Comparison of ENCODE assay signal across 17 cellular contexts in genomic region chr7:95777266-95777665, GRCh38. TPM values are rescaled to one million over a fixed set of nuclear protein-coding genes. Genes with fewer than 3 reads are reported as not detected.
"Had no signal": no experiment of that assay in that cellular context is flagged by ENCODE, and none has a peak within 500 bp of the region (broad histone marks: within the 10 kb centered on the region; RNA-seq: fewer than 3 reads in every experiment).

No MANE protein-coding gene starts in this region.

- H3K36me3 ChIP-seq: esophagus squamous epithelium had no signal

- H3K9me3 ChIP-seq: esophagus squamous epithelium had no signal

- H3K27me3 ChIP-seq: body of pancreas had no signal

- H3K4me3 ChIP-seq: body of pancreas, esophagus squamous epithelium, lung, skin epidermis had no signal

- ATAC-seq: activated CD8-positive, alpha-beta T cell treated with anti-CD3 and anti-CD28 coated beads, Interleukin-2, amount 10 ng/mL, durations not matched to agents 7 days and 5 days; body of pancreas; left lobe of liver had no signal

- DNase-seq: activated CD4-positive, alpha-beta T cell treated with anti-CD3 and anti-CD28 coated beads, Interleukin-2, amount 10 ng/mL, durations not matched to agents 7 days and 5 days; activated CD8-positive, alpha-beta T cell treated with anti-CD3 and anti-CD28 coated beads, Interleukin-2, amount 10 ng/mL, durations not matched to agents 7 days and 5 days; activated naive CD4-positive, alpha-beta T cell treated with anti-CD3 and anti-CD28 coated beads for 36 hours; activated T-cell treated with anti-CD3 and anti-CD28 coated beads, Interleukin-2, amount 50 U/mL, for 24 hours; body of pancreas; dermis blood vessel endothelial cell; effector memory CD4-positive, alpha-beta T cell; esophagus squamous epithelium; hippocampal formation; occipital lobe; T-helper 1 cell; T-helper 9 cell had no signal

- H3K9me3 Mint-ChIP-seq: activated CD4-positive, alpha-beta T cell treated with anti-CD3 and anti-CD28 coated beads, Interleukin-2, amount 10 ng/mL, durations not matched to agents 7 days and 5 days; activated naive CD4-positive, alpha-beta T cell treated with anti-CD3 and anti-CD28 coated beads for 36 hours; activated T-cell treated with anti-CD3 and anti-CD28 coated beads, Interleukin-2, amount 50 U/mL, for 24 hours; stimulated activated naive CD8-positive, alpha-beta T cell treated with anti-CD3 and anti-CD28 coated beads, Interleukin-15, Interleukin-2, amounts not matched to agents 100 ng/mL and 50 ng/mL, for 24 hours; type B pancreatic cell had no signal

- H3K27ac Mint-ChIP-seq: activated CD4-positive, alpha-beta T cell treated with anti-CD3 and anti-CD28 coated beads, Interleukin-2, amount 10 ng/mL, durations not matched to agents 7 days and 5 days; activated CD8-positive, alpha-beta T cell treated with anti-CD3 and anti-CD28 coated beads, Interleukin-2, amount 10 ng/mL, durations not matched to agents 7 days and 5 days; activated naive CD4-positive, alpha-beta T cell treated with anti-CD3 and anti-CD28 coated beads for 36 hours; activated T-cell treated with anti-CD3 and anti-CD28 coated beads, Interleukin-2, amount 50 U/mL, for 24 hours; stimulated activated naive CD8-positive, alpha-beta T cell treated with anti-CD3 and anti-CD28 coated beads, Interleukin-15, Interleukin-2, amounts not matched to agents 100 ng/mL and 50 ng/mL, for 24 hours; type B pancreatic cell had no signal

- H3K27ac ChIP-seq: body of pancreas, esophagus squamous epithelium, skin epidermis had no signal

- H3K36me3 Mint-ChIP-seq: type B pancreatic cell had no signal

- H3K4me3 Mint-ChIP-seq: activated CD4-positive, alpha-beta T cell treated with anti-CD3 and anti-CD28 coated beads, Interleukin-2, amount 10 ng/mL, durations not matched to agents 7 days and 5 days; activated CD8-positive, alpha-beta T cell treated with anti-CD3 and anti-CD28 coated beads, Interleukin-2, amount 10 ng/mL, durations not matched to agents 7 days and 5 days; activated naive CD4-positive, alpha-beta T cell treated with anti-CD3 and anti-CD28 coated beads for 36 hours; activated T-cell treated with anti-CD3 and anti-CD28 coated beads, Interleukin-2, amount 50 U/mL, for 24 hours; stimulated activated naive CD8-positive, alpha-beta T cell treated with anti-CD3 and anti-CD28 coated beads, Interleukin-15, Interleukin-2, amounts not matched to agents 100 ng/mL and 50 ng/mL, for 24 hours; type B pancreatic cell had no signal

RNA-seq across cellular contexts. Expression of gene DYNC1I1, which starts 4.9 kb away (rescaled TPM):
- total RNA-seq: activated CD4-positive, alpha-beta T cell treated with anti-CD3 and anti-CD28 coated beads, Interleukin-2, amount 10 ng/mL, durations not matched to agents 7 days and 5 days; activated CD8-positive, alpha-beta T cell treated with anti-CD3 and anti-CD28 coated beads, Interleukin-2, amount 10 ng/mL, durations not matched to agents 7 days and 5 days; activated naive CD4-positive, alpha-beta T cell treated with anti-CD3 and anti-CD28 coated beads for 36 hours had no signal
